1 cellular context compared by ENCODE assay signal in genomic region chr16:28822520-28823290, GRCh38.
TF ChIP-seq lines count a peak whose summit lies in the region.

Gene ATXN2L, plus strand, starts transcription at chr16:28822999. Its CDS starts 261 bp downstream, at chr16:28823260.

TF ChIP-seq in HepG2, 621 proteins besides CTCF, POLR2A, EP300 and RAD21 (continued from another document and continues in another):
- TF ChIP-seq ZBTB21 (CRISPR knock-in tag; IDR thresholded peaks at IDR 0.05) (no peak), ELK4 (CRISPR knock-in tag; IDR thresholded peaks at IDR 0.05; ENCODE audit: borderline replicate concordance) (0 out of 2 replicates have a peak, but pooled peaks have one; percentile 56), SYNCRIP (IDR thresholded peaks at IDR 0.05; ENCODE audit: insufficient read depth, low read depth, low read length) (no peak), RBM22 (optimal IDR thresholded peaks at IDR 0.05; ENCODE audit: low read length) (no peak), SP140L (CRISPR knock-in tag; IDR thresholded peaks at IDR 0.05; ENCODE audit: borderline replicate concordance) (no peak), ZNF282 (IDR thresholded peaks at IDR 0.05; ENCODE audit: partially characterized antibody) (no peak), TCF7 (IDR thresholded peaks at IDR 0.05; ENCODE audit: low read depth) (no peak), ZBTB39 (CRISPR knock-in tag; IDR thresholded peaks at IDR 0.05) (no peak), ZNF232 (CRISPR knock-in tag; IDR thresholded peaks at IDR 0.05; ENCODE audit: borderline replicate concordance) (peak; percentile 92; the same call in 1 of the 2 replicates), ZNF766 (CRISPR knock-in tag; IDR thresholded peaks at IDR 0.05; ENCODE audit: borderline replicate concordance) (peak; percentile 92), ZNF563 (CRISPR knock-in tag; IDR thresholded peaks at IDR 0.05) (peak; percentile 54; the same call in 1 of the 2 replicates), HDAC6 (IDR thresholded peaks at IDR 0.05; ENCODE audit: low read depth, low read length) (no peak), GATAD2A (CRISPR knock-in tag; IDR thresholded peaks at IDR 0.05) (peak; percentile 97), ZNF609 (CRISPR knock-in tag; IDR thresholded peaks at IDR 0.05; ENCODE audit: borderline replicate concordance) (peak; percentile 86), CSRNP1 (CRISPR knock-in tag; IDR thresholded peaks at IDR 0.05) (peak; percentile 82; the same call in 1 of the 2 replicates), ZNF570 (CRISPR knock-in tag; IDR thresholded peaks at IDR 0.05; ENCODE audit: borderline replicate concordance) (0 out of 2 replicates have a peak, but pooled peaks have one; percentile 35), ZNF879 (CRISPR knock-in tag; IDR thresholded peaks at IDR 0.05) (peak; percentile 90), FUBP1 (CRISPR knock-in tag; IDR thresholded peaks at IDR 0.05; ENCODE audit: borderline replicate concordance) (peak; percentile 88; the same call in 1 of the 2 replicates), ZKSCAN8 (CRISPR knock-in tag; IDR thresholded peaks at IDR 0.05; ENCODE audit: borderline replicate concordance) (peak; percentile 58), STAT6 (CRISPR knock-in tag; IDR thresholded peaks at IDR 0.05; ENCODE audit: borderline replicate concordance) (peak; percentile 68; the same call in 1 of the 2 replicates), ZKSCAN5 (CRISPR knock-in tag; IDR thresholded peaks at IDR 0.05) (peak; percentile 18; the same call in 1 of the 2 replicates), ZNF878 (CRISPR knock-in tag; IDR thresholded peaks at IDR 0.05) (peak; percentile 62; the same call in 1 of the 2 replicates), SAP130 (CRISPR knock-in tag; IDR thresholded peaks at IDR 0.05; ENCODE audit: low read depth) (peak; percentile 96), GZF1 (CRISPR knock-in tag; IDR thresholded peaks at IDR 0.05) (0 out of 2 replicates have a peak, but pooled peaks have one; percentile 40), GTF3A (CRISPR knock-in tag; conservative IDR thresholded peaks at IDR 0.05) (peak; percentile 68; the same call in 1 of the 2 replicates), ZNF530 (CRISPR knock-in tag; IDR thresholded peaks at IDR 0.05; ENCODE audit: low read depth) (peak; percentile 14; the same call in 1 of the 2 replicates), ZBTB46 (CRISPR knock-in tag; IDR thresholded peaks at IDR 0.05; ENCODE audit: borderline replicate concordance) (no peak), MATR3 (CRISPR knock-in tag; IDR thresholded peaks at IDR 0.05) (no peak), KLF11 (CRISPR knock-in tag; IDR thresholded peaks at IDR 0.05) (peak; percentile 96), ATF2 (CRISPR knock-in tag; IDR thresholded peaks at IDR 0.05) (peak; percentile 88), ZMYM4 (CRISPR knock-in tag; IDR thresholded peaks at IDR 0.05) (peak; percentile 96), IRF1 (CRISPR knock-in tag; IDR thresholded peaks at IDR 0.05; ENCODE audit: low read depth) (no peak), ZNF124 (CRISPR knock-in tag; IDR thresholded peaks at IDR 0.05) (peak; percentile 93), ZNF816 (CRISPR knock-in tag; IDR thresholded peaks at IDR 0.05; ENCODE audit: borderline replicate concordance) (no peak; the same call in 1 of the 2 replicates), HNF4A (CRISPR knock-in tag; IDR thresholded peaks at IDR 0.05) (no peak; the same call in 1 of the 2 replicates), ZFP36 (IDR thresholded peaks at IDR 0.05; ENCODE audit: borderline replicate concordance, low read depth, low read length, partially characterized antibody) (no peak), CBFB (CRISPR knock-in tag; IDR thresholded peaks at IDR 0.05) (peak; percentile 98), TRIM22 (IDR thresholded peaks at IDR 0.05) (no peak), PCBP2 (optimal IDR thresholded peaks at IDR 0.05; ENCODE audit: low read depth, low read length, poor library complexity, severe bottlenecking) (peak; percentile 16), SIX1 (CRISPR knock-in tag; IDR thresholded peaks at IDR 0.05; ENCODE audit: borderline replicate concordance) (0 out of 2 replicates have a peak, but pooled peaks have one; percentile 61)
